30 cellular contexts compared by ENCODE assay signal in genomic region chr10:93113042-93113441, GRCh38. TPM values are rescaled to one million over a fixed set of nuclear protein-coding genes. Genes with fewer than 3 reads are reported as not detected.
"Had no signal": no experiment of that assay in that cellular context is flagged by ENCODE, and none has a peak within 500 bp of the region (broad histone marks: within the 10 kb centered on the region; RNA-seq: fewer than 3 reads in every experiment).

No MANE protein-coding gene starts in this region.

- ATAC-seq: esophagus mucosa; gastrocnemius medialis; heart left ventricle; left cardiac atrium; left ventricle myocardium superior; naive thymus-derived CD4-positive, alpha-beta T cell; sciatic nerve; stimulated activated effector memory CD8-positive, alpha-beta T cell treated with anti-CD3 and anti-CD28 coated beads, Interleukin-12 subunit alpha, Interleukin-12 subunit beta, amount 100 ng/mL, for 72 hours had no signal

- H2AFZ ChIP-seq: neural progenitor cell, parathyroid adenoma had no signal

- H3K4me3 ChIP-seq: dorsolateral prefrontal cortex, gastrocnemius medialis, heart left ventricle, lung, neural progenitor cell, stomach, thyroid gland, vagina had no signal

- FAIRE-seq: colon, islet of Langerhans had no signal

- H3K27me3 ChIP-seq: gastrocnemius medialis, neural progenitor cell, thyroid gland, vagina had no signal

- H3K9ac ChIP-seq: neural progenitor cell, parathyroid adenoma had no signal

- H3K9me3 ChIP-seq: gastrocnemius medialis, heart left ventricle, stomach, thyroid gland, vagina had no signal

- H3K4me2 ChIP-seq: neural progenitor cell had no signal

- DNase-seq: dorsolateral prefrontal cortex; effector CD4-positive, alpha-beta T cell; foreskin fibroblast; gastrocnemius medialis; heart left ventricle; hippocampal formation; left cardiac atrium; left ventricle myocardium superior; naive thymus-derived CD4-positive, alpha-beta T cell; stimulated activated CD4-positive, alpha-beta T cell treated with anti-CD3 and anti-CD28 coated beads, Interleukin-2, amount 100 ng/mL, for 24 hours; stimulated activated CD4-positive, alpha-beta T cell treated with anti-CD3 and anti-CD28 coated beads, Interleukin-4, amount 100 ng/mL, for 24 hours; stimulated activated naive CD4-positive, alpha-beta T cell treated with Interleukin-2 at 50 U/mL for 16 hours; stomach; thyroid gland; trophoblast cell had no signal

- H3K79me2 ChIP-seq: parathyroid adenoma had no signal

- H3K27ac ChIP-seq: dorsolateral prefrontal cortex, epithelial cell of prostate, gastrocnemius medialis, heart left ventricle, neural progenitor cell, parathyroid adenoma, stomach, thyroid gland, vagina had no signal

- H3K4me1 ChIP-seq: gastrocnemius medialis, heart left ventricle, neural progenitor cell, parathyroid adenoma, stomach, thyroid gland, vagina had no signal

- H3K36me3 ChIP-seq: gastrocnemius medialis, heart left ventricle, neural progenitor cell, stomach, thyroid gland, vagina had no signal

RNA-seq across cellular contexts. Expression of gene CYP26A1, which starts 39.3 kb away (rescaled TPM):
- total RNA-seq: esophagus mucosa; gastrocnemius medialis; heart left ventricle; kidney epithelial cell; left ventricle myocardium superior; lung; mucosa of gallbladder; naive thymus-derived CD4-positive, alpha-beta T cell; osteoblast; sciatic nerve; stomach; subcutaneous adipose tissue; thyroid gland; ureter; vagina had no signal
- polyA plus RNA-seq: heart left ventricle; naive thymus-derived CD4-positive, alpha-beta T cell had no signal

RNA-seq across cellular contexts. Expression of gene CYP26C1, which starts 52.4 kb away (rescaled TPM):
- total RNA-seq: esophagus mucosa, gastrocnemius medialis, left ventricle myocardium superior, vagina had no signal
- polyA plus RNA-seq: heart left ventricle; naive thymus-derived CD4-positive, alpha-beta T cell; stomach had no signal
